In the genomic region with DNA sequence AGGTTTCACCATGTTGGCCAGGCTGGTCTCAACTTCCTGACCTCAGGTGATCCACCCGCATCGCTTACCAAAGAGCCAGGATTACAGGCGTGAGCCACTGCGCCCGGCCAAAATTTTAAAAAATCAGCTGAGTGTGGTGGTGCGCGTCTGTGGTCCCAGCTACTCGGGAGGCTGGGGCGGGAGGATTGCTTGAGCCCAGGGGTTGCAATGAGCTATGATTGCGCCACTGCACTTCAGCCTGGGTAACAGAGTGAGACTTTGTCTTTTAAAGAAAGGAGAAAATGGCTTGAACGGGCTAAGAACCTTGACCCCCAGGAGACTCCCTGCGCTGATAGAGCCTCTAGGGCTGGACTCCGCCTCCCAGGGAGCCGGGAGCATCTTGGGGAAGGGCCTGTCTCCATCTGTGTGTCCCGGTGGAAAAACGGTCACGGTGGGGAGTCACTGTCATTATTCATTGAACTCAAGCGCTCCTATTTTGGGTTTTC, we compare ENCODE assay signal across 1 cellular context.
TF ChIP-seq lines count a peak whose summit lies in the region.

No MANE protein-coding gene starts in this region.

TF ChIP-seq in endothelial cell of umbilical vein, 7 proteins besides CTCF, POLR2A, EP300 and RAD21:
- TF ChIP-seq, protein P1, sequence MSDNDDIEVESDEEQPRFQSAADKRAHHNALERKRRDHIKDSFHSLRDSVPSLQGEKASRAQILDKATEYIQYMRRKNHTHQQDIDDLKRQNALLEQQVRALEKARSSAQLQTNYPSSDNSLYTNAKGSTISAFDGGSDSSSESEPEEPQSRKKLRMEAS (IDR thresholded peaks at IDR 0.05; ENCODE audit: insufficient read depth, insufficient read length), result no peak
- TF ChIP-seq EZH2 (IDR thresholded peaks at IDR 0.05; ENCODE audit: borderline replicate concordance, low read depth, low read length, severe bottlenecking), result no peak
- TF ChIP-seq MYC (IDR thresholded peaks at IDR 0.05; ENCODE audit: low read depth, low read length), result no peak
- no peak for TF ChIP-seq POLR2AphosphoS5 (IDR thresholded peaks at IDR 0.05; ENCODE audit: insufficient read depth, low read depth, low read length)
- no peak for TF ChIP-seq JUN (IDR thresholded peaks at IDR 0.05; ENCODE audit: borderline replicate concordance, insufficient read depth, insufficient read length, low read depth)
- no peak for TF ChIP-seq FOS (IDR thresholded peaks at IDR 0.05; ENCODE audit: borderline replicate concordance, insufficient read depth, low read length)
- TF ChIP-seq GATA2 (IDR thresholded peaks at IDR 0.05; ENCODE audit: insufficient read depth, insufficient read length, low read depth, low read length), result no peak
TF ChIP-seq in endothelial cell of umbilical vein: peak in this region for 0.
